Comparison of ENCODE assay signal across 27 cellular contexts in the genomic region with DNA sequence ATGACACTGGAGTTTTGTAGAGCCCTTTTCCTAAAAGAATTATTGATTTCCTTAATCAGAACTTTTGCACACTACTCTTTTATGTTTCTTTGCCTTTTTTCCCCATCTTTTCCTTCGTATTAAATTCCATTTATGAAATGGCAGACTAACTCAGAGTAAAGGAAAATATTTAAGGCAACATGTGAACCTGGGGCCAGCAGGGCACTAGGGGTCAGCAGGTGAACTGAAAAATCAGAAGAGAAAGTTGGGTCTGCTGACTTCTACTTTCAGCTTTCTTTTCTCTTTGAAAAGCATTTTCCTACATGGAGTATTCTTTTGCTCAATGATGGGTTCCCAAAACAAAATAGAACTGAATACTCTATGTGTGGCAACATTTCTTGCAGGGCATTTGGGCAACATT.
"Had no signal": no experiment of that assay in that cellular context is flagged by ENCODE, and none has a peak within 500 bp of the region (broad histone marks: within the 10 kb centered on the region; RNA-seq: fewer than 3 reads in every experiment).

No MANE protein-coding gene starts in this region.

- H3K4me3 ChIP-seq: coronary artery, dorsolateral prefrontal cortex, esophagus squamous epithelium, gastrocnemius medialis, heart right ventricle, left lung, lung had no signal

- H3K4me1 ChIP-seq: esophagus squamous epithelium, gastrocnemius medialis, heart right ventricle, left lung had no signal

- H3K27me3 ChIP-seq: gastrocnemius medialis, left lung had no signal

- H3K27ac ChIP-seq: coronary artery, dorsolateral prefrontal cortex, epithelial cell of prostate, esophagus squamous epithelium, gastrocnemius medialis, heart right ventricle, left lung had no signal

- H3K36me3 ChIP-seq: esophagus squamous epithelium, gastrocnemius medialis, heart right ventricle, left lung had no signal

- ATAC-seq: esophagus mucosa, gastrocnemius medialis, heart right ventricle, left cardiac atrium, left lung, left ventricle myocardium superior had no signal

- H3K9me3 ChIP-seq: gastrocnemius medialis had no signal

- DNase-seq: dermis blood vessel endothelial cell; dorsolateral prefrontal cortex; effector CD4-positive, alpha-beta T cell; effector memory CD4-positive, alpha-beta T cell; erythroblast; esophagus squamous epithelium; foreskin fibroblast; foreskin melanocyte; gastrocnemius medialis; glutamatergic neuron; head of caudate nucleus; heart right ventricle; hippocampal formation; left cardiac atrium; left lung; left ventricle myocardium superior; mammary epithelial cell; mesendoderm; midbrain had no signal

- FAIRE-seq: colon, endometrium, islet of Langerhans, keratinocyte had no signal
